Comparison of ENCODE assay signal across 11 cellular contexts in genomic region chr12:56766535-56766934, GRCh38. TPM values are rescaled to one million over a fixed set of nuclear protein-coding genes. Genes with fewer than 3 reads are reported as not detected.
DNase-seq lines count a peak whose midpoint lies in the region; ATAC-seq and TF ChIP-seq lines count a peak whose summit lies in the region.
"Had no signal": no experiment of that assay in that cellular context is flagged by ENCODE, and none has a peak within 500 bp of the region (broad histone marks: within the 10 kb centered on the region; RNA-seq: fewer than 3 reads in every experiment).

No MANE protein-coding gene starts in this region.

- POLR2A ChIA-PET in GM10248 (lab: Yijun Ruan, JAX) (no interaction called here), WTC11 (lab: Charles Lee) (no interaction called here)
- POLR2A ChIA-PET in activated CD8-positive, alpha-beta T cell treated with anti-CD3 and anti-CD28 coated beads for 36 hours (lab: Charles Lee): no interaction called here

- intact Hi-C loops in activated CD8-positive, alpha-beta T cell treated with anti-CD3 and anti-CD28 coated beads for 36 hours (cut with micrococcal nuclease): no loop called here

- peaks cover 28% of the 10 kb centered on the region for H3K4me1 Mint-ChIP-seq in WTC11
- H3K4me1 Mint-ChIP-seq in activated CD8-positive, alpha-beta T cell treated with anti-CD3 and anti-CD28 coated beads for 36 hours (ENCODE audit: low read depth): no peaks in the 10 kb centered on the region

- peak; percentile 81 for DNase-seq in GM10248 (ENCODE audit: extremely low spot score)
- DNase-seq in WTC11 (ENCODE audit: low spot score): no peak
- no peak for DNase-seq in activated CD8-positive, alpha-beta T cell treated with anti-CD3 and anti-CD28 coated beads for 36 hours
- no peak for DNase-seq in NK-92 (lab: John Stamatoyannopoulos, UW; ENCODE audit: unreplicated experiment)
- DNase-seq in NCI-H2196 (lab: John Stamatoyannopoulos, UW; ENCODE audit: unreplicated experiment): no peak
- DNase-seq in activated gamma-delta T cell (lab: John Stamatoyannopoulos, UW): no peak
- DNase-seq: activated CD4-positive, CD25-positive, alpha-beta regulatory T cell; heart right ventricle; right cardiac atrium had no signal

- ATAC-seq in GM19467 (IDR thresholded peaks at IDR 0.05; ENCODE audit: unreplicated experiment): peak; percentile 94
- peak; percentile 98 for ATAC-seq in HG03103 (IDR thresholded peaks at IDR 0.05; ENCODE audit: low read depth, unreplicated experiment)
- peak; percentile 34 for ATAC-seq in WTC11
- ATAC-seq in activated CD8-positive, alpha-beta T cell treated with anti-CD3 and anti-CD28 coated beads for 36 hours: no peak

- no peak for TF ChIP-seq CTCF in GM10248 (IDR thresholded peaks at IDR 0.05; ENCODE audit: control extremely low read depth, extremely low read depth, low read depth, missing control alignments)
- TF ChIP-seq CTCF in WTC11 (IDR thresholded peaks at IDR 0.05): no peak
- TF ChIP-seq CTCF in activated CD8-positive, alpha-beta T cell treated with anti-CD3 and anti-CD28 coated beads for 36 hours (IDR thresholded peaks at IDR 0.05): no peak

- no peaks in the 10 kb centered on the region for H3K9me3 Mint-ChIP-seq in WTC11
- H3K9me3 Mint-ChIP-seq in activated CD8-positive, alpha-beta T cell treated with anti-CD3 and anti-CD28 coated beads for 36 hours: no peaks in the 10 kb centered on the region

- no peak overlapping the region for H3K4me3 Mint-ChIP-seq in WTC11
- no peak overlapping the region for H3K4me3 Mint-ChIP-seq in activated CD8-positive, alpha-beta T cell treated with anti-CD3 and anti-CD28 coated beads for 36 hours

- no peaks in the 10 kb centered on the region for H3K36me3 Mint-ChIP-seq in WTC11
- H3K36me3 Mint-ChIP-seq in activated CD8-positive, alpha-beta T cell treated with anti-CD3 and anti-CD28 coated beads for 36 hours (ENCODE audit: low read depth): no peaks in the 10 kb centered on the region

- H3K27ac Mint-ChIP-seq in WTC11: peak overlapping the region; percentile 9
- H3K27ac Mint-ChIP-seq in activated CD8-positive, alpha-beta T cell treated with anti-CD3 and anti-CD28 coated beads for 36 hours: no peak overlapping the region

- CTCF ChIA-PET in GM10248 (lab: Yijun Ruan, JAX) (interaction anchor here (0.8 to 14.8 kb wide), 8 partner anchors 8 to 352 kb away, joined by 3 to 148 read pairs (median 4); partner anchors contain the start of genes PRIM1 and ZBTB39), WTC11 (lab: Charles Lee) (interaction anchor here (0.6 to 2.0 kb wide), 5 partner anchors 8 to 345 kb away, joined by 3 to 11 read pairs (median 3); no protein-coding TSS in a partner anchor)
- CTCF ChIA-PET in activated CD8-positive, alpha-beta T cell treated with anti-CD3 and anti-CD28 coated beads for 36 hours (lab: Charles Lee): interaction anchor here (1.2 to 1.9 kb wide), 3 partner anchors 8 to 221 kb away, joined by 3 to 6 read pairs (median 4); no protein-coding TSS in a partner anchor

- no peaks in the 10 kb centered on the region for H3K27me3 Mint-ChIP-seq in WTC11 (ENCODE audit: low read depth)
- H3K27me3 Mint-ChIP-seq in activated CD8-positive, alpha-beta T cell treated with anti-CD3 and anti-CD28 coated beads for 36 hours: no peaks in the 10 kb centered on the region

TF ChIP-seq in WTC11, 78 proteins besides CTCF, POLR2A, EP300 and RAD21:
- TF ChIP-seq IRF1 (CRISPR knock-in tag; IDR thresholded peaks at IDR 0.05) (no peak), TCF7 (CRISPR knock-in tag; IDR thresholded peaks at IDR 0.05; ENCODE audit: low read depth) (no peak), ZNF532 (CRISPR knock-in tag; IDR thresholded peaks at IDR 0.05; ENCODE audit: borderline replicate concordance) (no peak), USF1 (CRISPR knock-in tag; IDR thresholded peaks at IDR 0.05) (no peak), E2F4 (CRISPR knock-in tag; IDR thresholded peaks at IDR 0.05; ENCODE audit: borderline replicate concordance, low read depth) (no peak)

RNA-seq across cellular contexts. Expression of gene HSD17B6, which starts 3.4 kb away (rescaled TPM):
- 2.4 to 5.6 TPM (median 4.8 TPM) in 3 replicates for total RNA-seq in WTC11 (2021)
- total RNA-seq in activated CD8-positive, alpha-beta T cell treated with anti-CD3 and anti-CD28 coated beads for 36 hours: 1 to 10 TPM in 1 of 2 experiments, under 1 TPM in 1; 0.81 to 1.8 TPM

RNA-seq across cellular contexts. Expression of gene PRIM1, which starts 14.4 kb away (rescaled TPM):
- 51.7 to 54.5 TPM (median 54.0 TPM) in 3 replicates for total RNA-seq in WTC11 (2021)
- 10 to 100 TPM; 80.3 to 86.7 TPM for total RNA-seq in activated CD8-positive, alpha-beta T cell treated with anti-CD3 and anti-CD28 coated beads for 36 hours

RNA-seq across cellular contexts. Expression of gene NACA, which starts 41.4 kb away (rescaled TPM):
- total RNA-seq in WTC11 (2021): 987 to 1,052 TPM (median 1,025 TPM) in 3 replicates
- total RNA-seq in activated CD8-positive, alpha-beta T cell treated with anti-CD3 and anti-CD28 coated beads for 36 hours: 1,000 to 10,000 TPM; 1,203 to 1,221 TPM
